8 cellular contexts compared by ENCODE assay signal in the genomic region with DNA sequence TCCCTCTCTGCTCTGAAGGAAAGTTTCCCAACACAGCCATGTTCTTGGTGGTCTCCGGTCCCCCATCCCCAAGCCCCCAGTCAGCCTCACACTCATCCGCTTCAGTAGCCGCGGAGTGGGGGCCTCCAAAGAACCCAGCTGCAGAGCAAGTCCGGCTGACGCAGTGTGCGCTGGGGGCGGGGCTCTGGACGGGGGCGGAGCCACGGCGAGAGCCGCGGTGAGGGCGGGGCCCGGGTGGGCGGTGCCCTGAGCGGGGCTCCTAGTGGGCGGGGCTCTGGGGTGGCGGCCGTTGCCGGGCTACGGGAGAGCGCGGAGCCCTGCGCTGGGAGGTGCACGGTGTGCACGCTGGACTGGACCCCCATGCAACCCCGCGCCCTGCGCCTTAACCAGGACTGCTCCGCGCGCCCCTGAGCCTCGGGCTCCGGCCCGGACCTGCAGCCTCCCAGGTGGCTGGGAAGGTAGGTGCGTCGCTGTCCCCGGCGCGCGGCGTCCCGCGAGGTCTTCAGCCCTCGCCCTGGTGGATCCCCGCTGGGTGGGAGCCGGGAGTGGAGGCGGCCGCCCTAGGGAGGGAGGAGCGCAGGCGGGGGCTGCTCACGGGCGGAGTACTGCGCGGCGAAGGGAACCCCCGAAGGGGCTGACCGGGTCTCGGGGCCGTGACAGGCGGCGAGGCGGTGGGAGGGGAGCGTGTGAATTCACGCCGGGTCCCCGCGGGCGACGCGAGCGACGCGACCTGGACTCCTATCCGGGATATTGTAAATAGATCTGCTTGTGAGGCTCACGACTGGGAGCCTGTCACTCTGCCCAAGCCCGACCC. TPM values are rescaled to one million over a fixed set of nuclear protein-coding genes. Genes with fewer than 3 reads are reported as not detected.
DNase-seq lines count a peak whose midpoint lies in the region; ATAC-seq and TF ChIP-seq lines count a peak whose summit lies in the region.

No MANE protein-coding gene starts in this region.

- peak overlapping the region; percentile 85 for H3K4me3 ChIP-seq in ACC112 (ENCODE audit: low read depth, low read length)
- H3K4me3 ChIP-seq in liver (ENCODE audit: low read depth in 1 of 3, low read length in 3 of 3), result peak overlapping the region; percentile 56 to 84 (median 77)

- H3K9me3 ChIP-seq in liver (ENCODE audit: control insufficient read depth in 4 of 4, low read length in 3 of 4), result no peaks in the 10 kb centered on the region

- peak overlapping the region; percentile 71 for H3K4me3 Mint-ChIP-seq in activated CD4-positive, alpha-beta T cell treated with anti-CD3 and anti-CD28 coated beads, Interleukin-2, amount 10 ng/mL, durations not matched to agents 7 days and 5 days
- H3K4me3 Mint-ChIP-seq in dendritic cell treated with granulocyte-macrophage colony-stimulating factor and Interleukin-4, amounts not matched to agents 40 ng/mL and 50 ng/mL, for 4 days, result peak overlapping the region; percentile 80

- H3K27me3 ChIP-seq in ACC112 (ENCODE audit: insufficient read depth, low read length) (no peaks in the 10 kb centered on the region), liver (ENCODE audit: control insufficient read depth in 4 of 4, insufficient read depth in 4 of 4, low read length in 3 of 4) (peaks cover 0 to 2% (median 0%) of the 10 kb centered on the region in 4 donors)

- CTCF ChIA-PET in activated CD4-positive, alpha-beta T cell treated with anti-CD3 and anti-CD28 coated beads, Interleukin-2, amount 10 ng/mL, durations not matched to agents 7 days and 5 days (lab: Charles Lee), result interaction anchor here (1.0 kb wide), 1 partner anchor 15 kb away, joined by 4 read pairs; no protein-coding TSS in a partner anchor

- no peaks in the 10 kb centered on the region for H3K79me2 ChIP-seq in ACC112 (ENCODE audit: control insufficient read depth, insufficient read depth, low read length, unreplicated experiment)

- POLR2A ChIA-PET in activated CD4-positive, alpha-beta T cell treated with anti-CD3 and anti-CD28 coated beads, Interleukin-2, amount 10 ng/mL, durations not matched to agents 7 days and 5 days (lab: Charles Lee), result no interaction called here

- peak overlapping the region; percentile 78 for H3K27ac Mint-ChIP-seq in activated CD4-positive, alpha-beta T cell treated with anti-CD3 and anti-CD28 coated beads, Interleukin-2, amount 10 ng/mL, durations not matched to agents 7 days and 5 days
- peak overlapping the region; percentile 70 for H3K27ac Mint-ChIP-seq in dendritic cell treated with granulocyte-macrophage colony-stimulating factor and Interleukin-4, amounts not matched to agents 40 ng/mL and 50 ng/mL, for 4 days

- H3K4me1 ChIP-seq in ACC112 (ENCODE audit: control insufficient read depth, insufficient read depth, low read length, unreplicated experiment), result peaks cover 3% of the 10 kb centered on the region
- H3K4me1 ChIP-seq in liver (ENCODE audit: control insufficient read depth in 4 of 4, insufficient read depth in 4 of 4, low read length in 3 of 4), result peaks cover 6 to 15% (median 11%) of the 10 kb centered on the region in 4 donors

- intact Hi-C loops in dendritic cell treated with granulocyte-macrophage colony-stimulating factor and Interleukin-4, amounts not matched to agents 40 ng/mL and 50 ng/mL, for 4 days (cut with micrococcal nuclease), result loop anchor here (1.0 to 5.0 kb wide), 4 partner anchors 112 to 933 kb away; a partner anchor contains a TSS

- H3K9ac ChIP-seq in liver (ENCODE audit: low read depth in 1 of 2, low read length in 2 of 2), result peak overlapping the region in 1 of 2 donors; percentile 7

- 2% methylated on average over 79 of the region's 79 CpGs for WGBS in liver

- no peak for TF ChIP-seq CTCF in liver (IDR thresholded peaks at IDR 0.05; ENCODE audit: low read depth, low read length, missing input control)

- no peaks in the 10 kb centered on the region for H3K9me3 Mint-ChIP-seq in activated CD4-positive, alpha-beta T cell treated with anti-CD3 and anti-CD28 coated beads, Interleukin-2, amount 10 ng/mL, durations not matched to agents 7 days and 5 days
- H3K9me3 Mint-ChIP-seq in dendritic cell treated with granulocyte-macrophage colony-stimulating factor and Interleukin-4, amounts not matched to agents 40 ng/mL and 50 ng/mL, for 4 days, result no peaks in the 10 kb centered on the region

- DNase-seq in NCI-H446 (lab: John Stamatoyannopoulos, UW), result peak; percentile 38 to 82
- DNase-seq in activated CD4-positive, alpha-beta T cell treated with anti-CD3 and anti-CD28 coated beads, Interleukin-2, amount 10 ng/mL, durations not matched to agents 7 days and 5 days, result peak; percentile 92
- peak; percentile 93 to 95 for DNase-seq in stimulated activated CD4-positive, alpha-beta T cell treated with anti-CD3 and anti-CD28 coated beads, Interleukin-2, amount 100 ng/mL, for 48 hours

- ATAC-seq in GM18868 (IDR thresholded peaks at IDR 0.05; ENCODE audit: unreplicated experiment) (peak; percentile 71), HG03095 (IDR thresholded peaks at IDR 0.05; ENCODE audit: unreplicated experiment) (peak; percentile 87)

- no peaks in the 10 kb centered on the region for H3K36me3 Mint-ChIP-seq in activated CD4-positive, alpha-beta T cell treated with anti-CD3 and anti-CD28 coated beads, Interleukin-2, amount 10 ng/mL, durations not matched to agents 7 days and 5 days (ENCODE audit: low read depth)
- H3K36me3 Mint-ChIP-seq in dendritic cell treated with granulocyte-macrophage colony-stimulating factor and Interleukin-4, amounts not matched to agents 40 ng/mL and 50 ng/mL, for 4 days (ENCODE audit: low read depth), result no peaks in the 10 kb centered on the region

- H2AFZ ChIP-seq in ACC112 (ENCODE audit: low read length, unreplicated experiment), result peak overlapping the region; percentile 71

- H3K4me1 Mint-ChIP-seq in activated CD4-positive, alpha-beta T cell treated with anti-CD3 and anti-CD28 coated beads, Interleukin-2, amount 10 ng/mL, durations not matched to agents 7 days and 5 days, result peaks cover 20% of the 10 kb centered on the region
- no peaks in the 10 kb centered on the region for H3K4me1 Mint-ChIP-seq in dendritic cell treated with granulocyte-macrophage colony-stimulating factor and Interleukin-4, amounts not matched to agents 40 ng/mL and 50 ng/mL, for 4 days (ENCODE audit: low read depth)

- TF ChIP-seq RAD21 in liver (IDR thresholded peaks at IDR 0.05), result no peak

- peaks cover 45% of the 10 kb centered on the region for H3K27me3 Mint-ChIP-seq in activated CD4-positive, alpha-beta T cell treated with anti-CD3 and anti-CD28 coated beads, Interleukin-2, amount 10 ng/mL, durations not matched to agents 7 days and 5 days
- H3K27me3 Mint-ChIP-seq in dendritic cell treated with granulocyte-macrophage colony-stimulating factor and Interleukin-4, amounts not matched to agents 40 ng/mL and 50 ng/mL, for 4 days, result peaks cover 52% of the 10 kb centered on the region

- H3K36me3 ChIP-seq in ACC112 (ENCODE audit: insufficient read depth, low read length) (no peaks in the 10 kb centered on the region), liver (ENCODE audit: control insufficient read depth in 4 of 4, insufficient read depth in 3 of 4, low read depth in 1 of 4, low read length in 3 of 4) (no peaks in the 10 kb centered on the region)

- H3K27ac ChIP-seq in ACC112 (ENCODE audit: low read depth, low read length), result peak overlapping the region; percentile 5; the same call in 1 of the 2 replicates
- peak overlapping the region in 1 of 2 donors; percentile 57 for H3K27ac ChIP-seq in liver (ENCODE audit: low read depth in 1 of 2, low read length in 2 of 2)

TF ChIP-seq in liver, 16 proteins besides CTCF, POLR2A, EP300 and RAD21:
- no peak for TF ChIP-seq GABPA (IDR thresholded peaks at IDR 0.05 in 1 of 2, conservative IDR thresholded peaks at IDR 0.05 in 1 of 2)
- peak; percentile 17 for TF ChIP-seq SP1 (IDR thresholded peaks at IDR 0.05)

RNA-seq across cellular contexts. Expression of a gene that starts 9.1 kb away (rescaled TPM):
- under 1 TPM; 0.08 to 0.10 TPM for total RNA-seq in activated CD4-positive, alpha-beta T cell treated with anti-CD3 and anti-CD28 coated beads, Interleukin-2, amount 10 ng/mL, durations not matched to agents 7 days and 5 days
- 1 to 10 TPM; 1.5 to 2.8 TPM for total RNA-seq in liver
- under 1 TPM; 0.27 to 0.32 TPM for polyA plus RNA-seq in liver
